ENCODE assay signal across 19 cellular contexts in genomic region chr17:74149597-74150427, GRCh38. TPM values are rescaled to one million over a fixed set of nuclear protein-coding genes. Genes with fewer than 3 reads are reported as not detected.
DNase-seq lines count a peak whose midpoint lies in the region; ATAC-seq and TF ChIP-seq lines count a peak whose summit lies in the region.
"Had no signal": no experiment of that assay in that cellular context is flagged by ENCODE, and none has a peak within 500 bp of the region (broad histone marks: within the 10 kb centered on the region; RNA-seq: fewer than 3 reads in every experiment).

No MANE protein-coding gene starts in this region.

- no peak overlapping the region for H2AK5ac ChIP-seq in H9 (ENCODE audit: insufficient read length, low read length)

- H3K4me3 ChIP-seq in prostate gland: no peak overlapping the region
- H3K4me3 ChIP-seq: A549 had no signal

- no peak for ATAC-seq in T-helper 17 cell
- ATAC-seq: A549 had no signal

- H3K36me3 ChIP-seq in prostate gland: no peaks in the 10 kb centered on the region

- H3K27me3 Mint-ChIP-seq in H9 (ENCODE audit: low read depth): peaks cover 4% of the 10 kb centered on the region
- peaks cover 65% of the 10 kb centered on the region for H3K27me3 Mint-ChIP-seq in T-helper 17 cell
- no peaks in the 10 kb centered on the region for H3K27me3 Mint-ChIP-seq in osteocyte (ENCODE audit: unreplicated experiment)

- H3K14ac ChIP-seq in H9 (ENCODE audit: insufficient read depth, low read length): no peak overlapping the region

- no peak overlapping the region for H3K4me2 ChIP-seq in H9 (ENCODE audit: insufficient read depth, insufficient read length, low read length)
- H3K4me2 ChIP-seq: A549 had no signal

- no peak overlapping the region for H4K91ac ChIP-seq in H9 (ENCODE audit: insufficient read length, low read depth, low read length)

- no peak overlapping the region for H2BK12ac ChIP-seq in H9 (ENCODE audit: insufficient read length, low read depth, low read length)

- no peak for TF ChIP-seq POLR2A in prostate gland (IDR thresholded peaks at IDR 0.05)

- H3K4me3 Mint-ChIP-seq in H9 (no peak overlapping the region), T-helper 17 cell (no peak overlapping the region), osteocyte (ENCODE audit: unreplicated experiment) (no peak overlapping the region)
- H3K4me3 Mint-ChIP-seq: B cell had no signal

- no peaks in the 10 kb centered on the region for H3K79me1 ChIP-seq in H9 (ENCODE audit: insufficient read depth, low read depth, low read length, poor library complexity, severe bottlenecking)

- no peaks in the 10 kb centered on the region for H3K79me2 ChIP-seq in H9 (ENCODE audit: insufficient read depth, low read length)

- H2BK15ac ChIP-seq in H9 (ENCODE audit: low read depth, low read length): no peak overlapping the region

- H4K20me1 ChIP-seq in H9 (ENCODE audit: control insufficient read depth, insufficient read depth, insufficient read length): no peaks in the 10 kb centered on the region

- no peak for TF ChIP-seq CTCF in H9 (conservative IDR thresholded peaks at IDR 0.05)
- no peak for TF ChIP-seq CTCF in osteocyte (IDR thresholded peaks at IDR 0.05)
- no peak for TF ChIP-seq CTCF in prostate gland (IDR thresholded peaks at IDR 0.05)

- H3T11ph ChIP-seq in H9 (ENCODE audit: low read length): no peak overlapping the region

- H3K4me1 Mint-ChIP-seq in H9: peaks cover 16 to 38% of the 10 kb centered on the region in 2 experiments
- H3K4me1 Mint-ChIP-seq in T-helper 17 cell: no peaks in the 10 kb centered on the region
- H3K4me1 Mint-ChIP-seq in osteocyte (ENCODE audit: unreplicated experiment): no peaks in the 10 kb centered on the region
- H3K4me1 Mint-ChIP-seq: B cell, CD14-positive monocyte had no signal

- H3K18ac ChIP-seq in H9 (ENCODE audit: insufficient read length, low read depth, low read length): no peak overlapping the region

- intact Hi-C loops in prostate gland (cut with DNase I): no loop called here

- H3K27ac Mint-ChIP-seq in H9 (no peak overlapping the region), T-helper 17 cell (peak overlapping the region; percentile 71), osteocyte (ENCODE audit: unreplicated experiment) (no peak overlapping the region)
- H3K27ac Mint-ChIP-seq: B cell, CD14-positive monocyte had no signal

- H4K8ac ChIP-seq in H9 (replicated peaks; ENCODE audit: insufficient read length, low read depth, low read length): no peak overlapping the region

- no peak overlapping the region for H2BK5ac ChIP-seq in H9 (ENCODE audit: insufficient read length, low read length)

- no peak overlapping the region for H3K9ac ChIP-seq in H9 (ENCODE audit: extremely low read depth, insufficient read length, low read length)

- H3K9me3 Mint-ChIP-seq in H9: no peaks in the 10 kb centered on the region; a peak in 1 of 5 replicates
- H3K9me3 Mint-ChIP-seq in osteocyte (ENCODE audit: unreplicated experiment): peaks cover 7% of the 10 kb centered on the region

- no peak overlapping the region for H2BK120ac ChIP-seq in H9 (ENCODE audit: low read depth, low read length, poor library complexity, severe bottlenecking)

- no CpG with 5 or more reads among the region's 13 CpGs for WGBS in H9 (ENCODE audit: extremely low coverage, insufficient read length, low lambda C conversion rate)
- 68% methylated on average over 13 of the region's 13 CpGs for WGBS in prostate gland

- H2AFZ ChIP-seq in H9 (ENCODE audit: low read length): no peak overlapping the region

- DNase-seq in H9: peak; percentile 36
- no peak for DNase-seq in T-helper 17 cell
- peak; percentile 15 for DNase-seq in iPS-NIHi11 (ENCODE audit: low spot score)
- DNase-seq in osteocyte (ENCODE audit: extremely low spot score, unreplicated experiment): peak; percentile 62
- no peak for DNase-seq in HUDEP-2 (lab: John Stamatoyannopoulos, UW; ENCODE audit: unreplicated experiment in 76 of 76)
- DNase-seq in NCI-H2196 (lab: John Stamatoyannopoulos, UW; ENCODE audit: unreplicated experiment): no peak
- no peak for DNase-seq in prostate gland (ENCODE audit: low spot score)
- DNase-seq: DMS53, GF-D8, Karpas-422, MV-4-11, NCI-H1417, NCI-H187, NCI-H748 treated with DMSO at 0.1 percent for 48 hours, SIG-M5 had no signal

- no peaks in the 10 kb centered on the region for H3K9me3 ChIP-seq in H9 (ENCODE audit: control insufficient read depth, low read depth, low read length)
- H3K9me3 ChIP-seq in T-helper 17 cell (ENCODE audit: control insufficient read depth, low read length, poor library complexity, severe bottlenecking): no peaks in the 10 kb centered on the region
- H3K9me3 ChIP-seq in prostate gland: no peaks in the 10 kb centered on the region

- no peak overlapping the region for H2BK20ac ChIP-seq in H9 (ENCODE audit: low read depth, low read length, poor library complexity, severe bottlenecking)

- H3K56ac ChIP-seq in H9 (ENCODE audit: insufficient read length, low read depth, low read length): no peak overlapping the region

- H3K27me3 ChIP-seq in H9 (ENCODE audit: insufficient read depth, low read length) (no peaks in the 10 kb centered on the region), prostate gland (replicated peaks; ENCODE audit: insufficient read depth) (no peaks in the 10 kb centered on the region)

- H3K27ac ChIP-seq in H9 (ENCODE audit: insufficient read length, low read depth, low read length) (no peak overlapping the region), prostate gland (no peak overlapping the region)
- H3K27ac ChIP-seq: A549, RWPE1 had no signal

- peaks cover 0 to 2% (median 0%) of the 10 kb centered on the region in 3 experiments; a peak in 1 of 7 replicates for H3K36me3 Mint-ChIP-seq in H9 (ENCODE audit: insufficient read depth in 1 of 3, low read depth in 3 of 3)
- peaks cover 6% of the 10 kb centered on the region for H3K36me3 Mint-ChIP-seq in T-helper 17 cell (ENCODE audit: low read depth)
- no peaks in the 10 kb centered on the region for H3K36me3 Mint-ChIP-seq in osteocyte (ENCODE audit: unreplicated experiment)
- H3K36me3 Mint-ChIP-seq: CD14-positive monocyte had no signal

- no peak overlapping the region for H3K23ac ChIP-seq in H9 (ENCODE audit: insufficient read length, low read depth, low read length)

- no peak overlapping the region for H3K4ac ChIP-seq in H9 (ENCODE audit: low read depth, low read length)

- H3K23me2 ChIP-seq in H9 (ENCODE audit: insufficient read length, low read depth, low read length, poor library complexity, severe bottlenecking): no peaks in the 10 kb centered on the region

- H3K4me1 ChIP-seq in H9 (ENCODE audit: insufficient read depth, low read length) (no peaks in the 10 kb centered on the region; the same call in 1 of the 2 replicates), prostate gland (replicated peaks) (no peaks in the 10 kb centered on the region)

- H4K5ac ChIP-seq in H9 (ENCODE audit: insufficient read length, low read depth, low read length): no peak overlapping the region

RNA-seq across cellular contexts. Expression of gene RPL38, which starts 53.7 kb away (rescaled TPM):
- total RNA-seq in H9 (2021): 1,354 and 1,358 TPM in 2 replicates
- total RNA-seq in T-helper 17 cell: 1,000 to 10,000 TPM; 1,542 to 1,684 TPM
- total RNA-seq in osteocyte: 755 and 762 TPM in 2 replicates
- total RNA-seq in prostate gland: 100 to 1,000 TPM; 531 to 611 TPM

Comparison
In these comparisons a context has a peak if more than half of its experiments do, and no peak if none do; other contexts are left out.
1. DNase-seq: peak in H9 (single experiment), iPS-NIHi11 (single experiment) and osteocyte (single experiment); none in T-helper 17 cell (0 of 3), HUDEP-2 (0 of 76), NCI-H2196 (single experiment) and prostate gland (single experiment).